Comparison of ENCODE assay signal across 37 cellular contexts in the genomic region with DNA sequence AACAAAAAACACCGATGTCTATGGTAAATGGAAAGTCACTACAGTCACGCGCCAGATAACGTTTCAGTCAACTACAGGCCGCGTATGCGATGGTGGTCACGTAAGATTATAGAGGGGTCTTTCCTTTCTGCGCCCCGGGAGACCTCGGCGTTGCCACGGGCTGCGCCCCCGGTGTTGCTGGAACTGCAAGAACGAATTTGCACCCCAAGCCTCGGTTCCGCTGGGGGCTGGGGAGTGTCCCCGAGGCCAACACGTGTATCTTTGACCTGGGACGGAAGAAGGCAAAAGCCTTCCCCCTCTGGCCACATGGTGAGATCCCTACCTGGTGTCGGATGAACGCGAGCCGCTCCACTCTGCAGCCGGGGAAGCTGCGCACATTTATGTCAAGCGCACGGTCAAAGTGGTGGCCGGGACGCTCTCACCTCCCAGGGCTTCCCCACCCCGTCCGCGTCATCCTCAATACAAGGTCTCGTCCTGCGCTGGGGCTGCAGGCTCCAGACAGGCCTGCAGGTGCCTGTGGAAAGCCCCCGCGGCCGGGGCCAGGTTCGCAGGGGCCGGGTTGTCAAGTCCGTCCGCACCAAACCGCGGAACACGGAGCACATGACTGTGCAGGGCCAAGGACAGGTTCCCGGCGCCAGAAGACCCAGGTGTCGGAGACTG.
"Had no signal": no experiment of that assay in that cellular context is flagged by ENCODE, and none has a peak within 500 bp of the region (broad histone marks: within the 10 kb centered on the region; RNA-seq: fewer than 3 reads in every experiment).

No MANE protein-coding gene starts in this region.

- H3K4me3 Mint-ChIP-seq: activated CD4-positive, alpha-beta memory T cell treated with anti-CD3 and anti-CD28 coated beads for 36 hours; activated CD4-positive, alpha-beta T cell treated with anti-CD3 and anti-CD28 coated beads for 36 hours; activated CD4-positive, alpha-beta T cell treated with anti-CD3 and anti-CD28 coated beads, Interleukin-2, amount 10 ng/mL, durations not matched to agents 24 days and 14 days; activated CD8-positive, alpha-beta memory T cell treated with anti-CD3 and anti-CD28 coated beads, Interleukin-2, amount 10 ng/mL, durations not matched to agents 7 days and 5 days; activated CD8-positive, alpha-beta T cell treated with anti-CD3 and anti-CD28 coated beads, Interleukin-2, amount 10 ng/mL, durations not matched to agents 7 days and 5 days; activated naive CD4-positive, alpha-beta T cell treated with anti-CD3 and anti-CD28 coated beads for 36 hours; activated naive CD4-positive, alpha-beta T cell treated with anti-CD3 and anti-CD28 coated beads, Interleukin-2, amount 50 U/mL, for 24 hours; activated naive CD8-positive, alpha-beta T cell treated with anti-CD3 and anti-CD28 coated beads for 36 hours; activated naive CD8-positive, alpha-beta T cell treated with anti-CD3 and anti-CD28 coated beads, Interleukin-2, amount 50 U/mL, for 24 hours; activated T-helper 1 cell treated with anti-CD3 and anti-CD28 coated beads, Interleukin-12 subunit alpha, Interleukin-12 subunit beta, Interleukin-2, Interleukin-4 antibody, amounts not matched to agents 30 ng/mL and 10 ng/mL and 1 ng/mL, durations not matched to agents 14 hours and 24 hours and 36 hours; effector memory CD8-positive, alpha-beta T cell; T-helper 17 cell; T-helper 2 cell treated with Interferon-gamma antibody and Interleukin-4, amounts not matched to agents 5 μg/mL and 100 μg/mL, for 36 hours had no signal

- ATAC-seq: activated CD4-positive, alpha-beta T cell treated with anti-CD3 and anti-CD28 coated beads for 36 hours; activated CD8-positive, alpha-beta memory T cell treated with anti-CD3 and anti-CD28 coated beads, Interleukin-2, amount 10 ng/mL, durations not matched to agents 7 days and 5 days; activated CD8-positive, alpha-beta T cell treated with anti-CD3 and anti-CD28 coated beads, Interleukin-2, amount 10 ng/mL, durations not matched to agents 7 days and 5 days; activated naive CD8-positive, alpha-beta T cell treated with anti-CD3 and anti-CD28 coated beads, Interleukin-2, amount 50 U/mL, for 24 hours; body of pancreas; effector memory CD8-positive, alpha-beta T cell; foreskin keratinocyte; gastrocnemius medialis; heart left ventricle; T-helper 17 cell had no signal

- H3K27me3 ChIP-seq: adrenal gland, body of pancreas, esophagus muscularis mucosa, foreskin keratinocyte, gastrocnemius medialis, heart left ventricle had no signal

- H3K27ac ChIP-seq: adrenal gland, body of pancreas, esophagus muscularis mucosa, foreskin keratinocyte, gastrocnemius medialis, heart left ventricle, WERI-Rb-1 had no signal

- H3K4me1 ChIP-seq: adrenal gland, body of pancreas, gastrocnemius medialis had no signal

- H3K27ac Mint-ChIP-seq: activated CD4-positive, alpha-beta memory T cell treated with anti-CD3 and anti-CD28 coated beads for 36 hours; activated CD4-positive, alpha-beta T cell treated with anti-CD3 and anti-CD28 coated beads for 36 hours; activated CD4-positive, alpha-beta T cell treated with anti-CD3 and anti-CD28 coated beads, Interleukin-2, amount 10 ng/mL, durations not matched to agents 24 days and 14 days; activated CD8-positive, alpha-beta memory T cell treated with anti-CD3 and anti-CD28 coated beads, Interleukin-2, amount 10 ng/mL, durations not matched to agents 7 days and 5 days; activated CD8-positive, alpha-beta T cell treated with anti-CD3 and anti-CD28 coated beads, Interleukin-2, amount 10 ng/mL, durations not matched to agents 7 days and 5 days; activated naive CD4-positive, alpha-beta T cell treated with anti-CD3 and anti-CD28 coated beads for 36 hours; activated naive CD4-positive, alpha-beta T cell treated with anti-CD3 and anti-CD28 coated beads, Interleukin-2, amount 50 U/mL, for 24 hours; activated naive CD8-positive, alpha-beta T cell treated with anti-CD3 and anti-CD28 coated beads for 36 hours; activated naive CD8-positive, alpha-beta T cell treated with anti-CD3 and anti-CD28 coated beads, Interleukin-2, amount 50 U/mL, for 24 hours; activated T-helper 1 cell treated with anti-CD3 and anti-CD28 coated beads, Interleukin-12 subunit alpha, Interleukin-12 subunit beta, Interleukin-2, Interleukin-4 antibody, amounts not matched to agents 30 ng/mL and 10 ng/mL and 1 ng/mL, durations not matched to agents 14 hours and 24 hours and 36 hours; activated T-helper 2 cell treated with anti-CD3 and anti-CD28 coated beads, Interferon-gamma antibody, Interleukin-2, Interleukin-4, amounts not matched to agents 10 μg/mL and 5 μg/mL and 100 μg/mL, durations not matched to agents 14 hours and 24 hours and 36 hours; effector memory CD8-positive, alpha-beta T cell; T-helper 17 cell; T-helper 2 cell treated with Interferon-gamma antibody and Interleukin-4, amounts not matched to agents 5 μg/mL and 100 μg/mL, for 36 hours had no signal

- H3K9me3 Mint-ChIP-seq: activated CD4-positive, alpha-beta memory T cell treated with anti-CD3 and anti-CD28 coated beads for 36 hours; activated CD4-positive, alpha-beta T cell treated with anti-CD3 and anti-CD28 coated beads, Interleukin-2, amount 10 ng/mL, durations not matched to agents 24 days and 14 days; activated naive CD4-positive, alpha-beta T cell treated with anti-CD3 and anti-CD28 coated beads for 36 hours; activated naive CD4-positive, alpha-beta T cell treated with anti-CD3 and anti-CD28 coated beads, Interleukin-2, amount 50 U/mL, for 24 hours; activated naive CD8-positive, alpha-beta T cell treated with anti-CD3 and anti-CD28 coated beads for 36 hours; activated naive CD8-positive, alpha-beta T cell treated with anti-CD3 and anti-CD28 coated beads, Interleukin-2, amount 50 U/mL, for 24 hours; activated T-helper 1 cell treated with anti-CD3 and anti-CD28 coated beads, Interleukin-12 subunit alpha, Interleukin-12 subunit beta, Interleukin-2, Interleukin-4 antibody, amounts not matched to agents 30 ng/mL and 10 ng/mL and 1 ng/mL, durations not matched to agents 14 hours and 24 hours and 36 hours; activated T-helper 2 cell treated with anti-CD3 and anti-CD28 coated beads, Interferon-gamma antibody, Interleukin-2, Interleukin-4, amounts not matched to agents 10 μg/mL and 5 μg/mL and 100 μg/mL, durations not matched to agents 14 hours and 24 hours and 36 hours; effector memory CD8-positive, alpha-beta T cell; T-helper 2 cell treated with Interferon-gamma antibody and Interleukin-4, amounts not matched to agents 5 μg/mL and 100 μg/mL, for 36 hours had no signal

- H3K4me3 ChIP-seq: adrenal gland, body of pancreas, esophagus muscularis mucosa, gastrocnemius medialis, heart left ventricle had no signal

- H3K4me1 Mint-ChIP-seq: activated CD4-positive, alpha-beta T cell treated with anti-CD3 and anti-CD28 coated beads for 36 hours; activated CD4-positive, alpha-beta T cell treated with anti-CD3 and anti-CD28 coated beads, Interleukin-2, amount 10 ng/mL, durations not matched to agents 24 days and 14 days; activated naive CD4-positive, alpha-beta T cell treated with anti-CD3 and anti-CD28 coated beads, Interleukin-2, amount 50 U/mL, for 24 hours; activated naive CD8-positive, alpha-beta T cell treated with anti-CD3 and anti-CD28 coated beads for 36 hours; activated naive CD8-positive, alpha-beta T cell treated with anti-CD3 and anti-CD28 coated beads, Interleukin-2, amount 50 U/mL, for 24 hours had no signal

- H3K36me3 ChIP-seq: adrenal gland, esophagus muscularis mucosa, gastrocnemius medialis, heart left ventricle, WERI-Rb-1 had no signal

- H3K9me3 ChIP-seq: adrenal gland, body of pancreas, esophagus muscularis mucosa, gastrocnemius medialis, heart left ventricle had no signal

- FAIRE-seq: colon had no signal

- H3K36me3 Mint-ChIP-seq: activated CD4-positive, alpha-beta memory T cell treated with anti-CD3 and anti-CD28 coated beads for 36 hours; activated CD8-positive, alpha-beta memory T cell treated with anti-CD3 and anti-CD28 coated beads, Interleukin-2, amount 10 ng/mL, durations not matched to agents 7 days and 5 days; activated naive CD4-positive, alpha-beta T cell treated with anti-CD3 and anti-CD28 coated beads, Interleukin-2, amount 50 U/mL, for 24 hours; activated naive CD8-positive, alpha-beta T cell treated with anti-CD3 and anti-CD28 coated beads for 36 hours had no signal

- DNase-seq: activated CD4-positive, alpha-beta memory T cell treated with anti-CD3 and anti-CD28 coated beads for 36 hours; activated CD4-positive, alpha-beta T cell treated with anti-CD3 and anti-CD28 coated beads for 36 hours; activated CD4-positive, alpha-beta T cell treated with anti-CD3 and anti-CD28 coated beads, Interleukin-2, amount 10 ng/mL, durations not matched to agents 24 days and 14 days; activated CD4-positive, CD25-positive, alpha-beta regulatory T cell; activated CD4-positive, CD25-positive, alpha-beta regulatory T cell treated with anti-CD3 and anti-CD28 coated beads, Interleukin-2, amount 50 U/mL, for 72 hours; activated CD8-positive, alpha-beta memory T cell treated with anti-CD3 and anti-CD28 coated beads, Interleukin-2, amount 10 ng/mL, durations not matched to agents 7 days and 5 days; activated CD8-positive, alpha-beta memory T cell treated with anti-CD3 and anti-CD28 coated beads, Interleukin-2, amount 50 U/mL, for 4 hours; activated CD8-positive, alpha-beta T cell treated with anti-CD3 and anti-CD28 coated beads, Interleukin-2, amount 10 ng/mL, durations not matched to agents 7 days and 5 days; activated effector memory CD4-positive, alpha-beta T cell treated with anti-CD3 and anti-CD28 coated beads, Interleukin-2, amount 50 U/mL, for 16 hours; activated naive CD4-positive, alpha-beta T cell treated with anti-CD3 and anti-CD28 coated beads for 36 hours; activated naive CD8-positive, alpha-beta T cell treated with anti-CD3 and anti-CD28 coated beads for 36 hours; activated naive CD8-positive, alpha-beta T cell treated with anti-CD3 and anti-CD28 coated beads, Interleukin-2, amount 50 U/mL, for 24 hours; activated T-cell treated with anti-CD3 and anti-CD28 coated beads, Interleukin-2, amount 50 U/mL, for 1 hour; activated T-cell treated with anti-CD3 and anti-CD28 coated beads, Interleukin-2, amount 50 U/mL, for 48 hours; adrenal gland; amygdala; aorta; body of pancreas; caudate nucleus; cortex of kidney; dermis blood vessel endothelial cell; effector CD4-positive, alpha-beta T cell; effector memory CD8-positive, alpha-beta T cell; erythroblast; foreskin keratinocyte; gastrocnemius medialis; glutamatergic neuron; heart left ventricle; T-helper 17 cell; T1000; WERI-Rb-1 had no signal
